ENCODE assay signal across 2 cellular contexts in the genomic region with DNA sequence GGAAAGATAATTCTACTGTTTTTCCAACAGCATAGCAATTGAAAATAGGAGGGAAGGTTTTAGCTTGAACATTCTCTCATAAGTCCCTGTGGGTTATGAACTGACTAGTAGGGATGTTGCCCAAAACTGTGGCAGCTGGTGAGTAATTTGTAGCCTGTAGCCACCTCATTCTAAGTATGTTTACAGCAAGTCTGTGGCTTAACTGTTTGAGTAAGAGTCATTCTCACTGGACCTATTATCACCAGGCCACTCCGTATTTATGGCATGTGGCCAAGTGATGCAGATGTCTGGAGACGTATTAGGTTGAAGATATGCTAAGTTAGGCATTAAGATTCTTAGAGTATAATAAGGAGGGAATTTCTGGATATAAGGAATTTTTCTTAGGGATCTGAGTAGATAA.
TF ChIP-seq lines count a peak whose summit lies in the region.

No MANE protein-coding gene starts in this region.

TF ChIP-seq in IMR-90, 13 proteins besides CTCF, POLR2A, EP300 and RAD21:
- TF ChIP-seq BHLHE40 (IDR thresholded peaks at IDR 0.05; ENCODE audit: low read depth, low read length) (peak; percentile 13; the same call in 1 of the 2 replicates), NFE2L2 (IDR thresholded peaks at IDR 0.05; ENCODE audit: low read depth, low read length) (no peak), RFX5 (IDR thresholded peaks at IDR 0.05; ENCODE audit: low read depth, low read length) (no peak), FOS (IDR thresholded peaks at IDR 0.05; ENCODE audit: low read depth, low read length) (peak; percentile 44; the same call in 1 of the 2 replicates), CEBPB (IDR thresholded peaks at IDR 0.05; ENCODE audit: low read depth, low read length) (peak; percentile 52; the same call in 1 of the 2 replicates), ELK1 (IDR thresholded peaks at IDR 0.05; ENCODE audit: borderline replicate concordance, low read depth, low read length) (no peak)
TF ChIP-seq in IMR-90: peak in this region for 3.

TF ChIP-seq in endothelial cell of umbilical vein, 7 proteins besides CTCF, POLR2A, EP300 and RAD21:
- TF ChIP-seq FOS (IDR thresholded peaks at IDR 0.05; ENCODE audit: borderline replicate concordance, insufficient read depth, low read length) (peak; percentile 76), POLR2AphosphoS5 (IDR thresholded peaks at IDR 0.05; ENCODE audit: insufficient read depth, low read depth, low read length) (peak; percentile 23), GATA2 (IDR thresholded peaks at IDR 0.05; ENCODE audit: insufficient read depth, insufficient read length, low read depth, low read length) (peak; percentile 41), JUN (IDR thresholded peaks at IDR 0.05; ENCODE audit: borderline replicate concordance, insufficient read depth, insufficient read length, low read depth) (no peak), MAX (IDR thresholded peaks at IDR 0.05; ENCODE audit: insufficient read depth, insufficient read length) (no peak), MYC (IDR thresholded peaks at IDR 0.05; ENCODE audit: low read depth, low read length) (no peak), EZH2 (IDR thresholded peaks at IDR 0.05; ENCODE audit: borderline replicate concordance, low read depth, low read length, severe bottlenecking) (no peak)
